Comparison of ENCODE assay signal across 12 cellular contexts in genomic region chr6:113595921-113596376, GRCh38.
DNase-seq lines count a peak whose midpoint lies in the region; ATAC-seq and TF ChIP-seq lines count a peak whose summit lies in the region.
"Had no signal": no experiment of that assay in that cellular context is flagged by ENCODE, and none has a peak within 500 bp of the region (broad histone marks: within the 10 kb centered on the region; RNA-seq: fewer than 3 reads in every experiment).

No MANE protein-coding gene starts in this region.

- no peaks in the 10 kb centered on the region for H3K9me3 ChIP-seq in adipocyte (ENCODE audit: control insufficient read depth, low read length)
- H3K9me3 ChIP-seq in right cardiac atrium (ENCODE audit: control insufficient read depth, low read length): no peaks in the 10 kb centered on the region
- no peaks in the 10 kb centered on the region for H3K9me3 ChIP-seq in suprapubic skin

- H3K4me3 ChIP-seq in adipocyte (ENCODE audit: low read length) (no peak overlapping the region), right cardiac atrium (ENCODE audit: low read length) (no peak overlapping the region), suprapubic skin (no peak overlapping the region)
- H3K4me3 ChIP-seq: cardiac muscle cell had no signal

- H3K9ac ChIP-seq in adipocyte (ENCODE audit: low read length): peak overlapping the region; percentile 55

- intact Hi-C loops in right cardiac atrium (cut with DNase I): no loop called here

- no peaks in the 10 kb centered on the region for H3K27me3 ChIP-seq in adipocyte (replicated peaks; ENCODE audit: control insufficient read depth, insufficient read depth, low read length)
- H3K27me3 ChIP-seq in right cardiac atrium (ENCODE audit: control insufficient read depth, insufficient read depth): no peaks in the 10 kb centered on the region
- no peaks in the 10 kb centered on the region for H3K27me3 ChIP-seq in suprapubic skin
- H3K27me3 ChIP-seq: cardiac muscle cell had no signal

- H3K27ac ChIP-seq in right cardiac atrium (ENCODE audit: low read length) (no peak overlapping the region), suprapubic skin (peak overlapping the region; percentile 49)

- H3K4me1 ChIP-seq in adipocyte (ENCODE audit: control insufficient read depth, insufficient read depth, low read length): peaks cover 25% of the 10 kb centered on the region
- no peaks in the 10 kb centered on the region for H3K4me1 ChIP-seq in right cardiac atrium (ENCODE audit: control insufficient read depth, insufficient read depth, low read length)
- peaks cover 15% of the 10 kb centered on the region for H3K4me1 ChIP-seq in suprapubic skin

- TF ChIP-seq CTCF in suprapubic skin (IDR thresholded peaks at IDR 0.05): no peak

- 48% methylated on average over 6 of the region's 6 CpGs for WGBS in right cardiac atrium
- WGBS in suprapubic skin: 43% methylated on average over 6 of the region's 6 CpGs

- TF ChIP-seq POLR2A in suprapubic skin (IDR thresholded peaks at IDR 0.05): no peak

- DNase-seq in NCI-H2029 (lab: John Stamatoyannopoulos, UW) (peak; percentile 22), NCI-H2029 treated with DMSO at 0.1 percent for 48 hours (lab: John Stamatoyannopoulos, UW) (no peak), adipocyte (ENCODE audit: low read depth) (peak; percentile 96), right cardiac atrium (peak in 1 of 3 donors; percentile 50), suprapubic skin (ENCODE audit: low spot score in 2 of 2) (no peak)
- DNase-seq: ACHN; MV-4-11; stimulated activated CD4-positive, alpha-beta T cell treated with anti-CD3 and anti-CD28 coated beads, Interleukin-1b, Interleukin-23, amount 100 ng/mL, for 48 hours had no signal

- TF ChIP-seq EP300 in suprapubic skin (IDR thresholded peaks at IDR 0.05): no peak

- peak; percentile 65 to 85 for ATAC-seq in right cardiac atrium
- ATAC-seq in GM18868 (IDR thresholded peaks at IDR 0.05; ENCODE audit: unreplicated experiment): no peak
- ATAC-seq in HG03521 (IDR thresholded peaks at IDR 0.05; ENCODE audit: unreplicated experiment): no peak
- ATAC-seq in HG03159 (IDR thresholded peaks at IDR 0.05; ENCODE audit: unreplicated experiment): no peak

- H3K36me3 ChIP-seq in adipocyte (ENCODE audit: control insufficient read depth, insufficient read depth, low read length, severe bottlenecking) (no peaks in the 10 kb centered on the region), suprapubic skin (no peaks in the 10 kb centered on the region)
- H3K36me3 ChIP-seq: cardiac muscle cell had no signal

Comparison
In these comparisons a context has a peak if more than half of its experiments do, and no peak if none do; other contexts are left out.
1. DNase-seq: peak in NCI-H2029 (single experiment) and adipocyte (single experiment); none in NCI-H2029 treated with DMSO at 0.1 percent for 48 hours (single experiment) and suprapubic skin (0 of 2).
2. ATAC-seq: peak in right cardiac atrium (2 of 2); none in GM18868 (single experiment), HG03521 (single experiment) and HG03159 (single experiment).